13 cellular contexts compared by ENCODE assay signal in the genomic region with DNA sequence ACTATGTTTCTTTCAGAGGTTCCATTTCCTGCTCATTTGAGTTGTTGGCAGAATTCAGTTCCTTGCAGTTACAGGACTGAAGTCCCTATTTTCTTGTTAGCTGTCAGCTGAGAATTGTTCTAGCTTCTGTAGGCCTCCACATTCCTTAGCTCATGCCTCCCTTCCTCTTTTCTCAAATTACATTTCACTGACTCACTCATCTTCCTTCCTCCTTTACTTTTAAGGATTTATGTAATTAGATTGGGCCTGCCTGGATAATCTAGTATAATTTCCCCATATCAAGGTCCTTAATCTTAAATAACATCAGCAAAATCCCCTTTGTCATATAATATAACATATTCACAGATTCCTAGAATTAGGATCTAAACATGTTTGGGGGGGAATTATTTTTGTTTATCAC. TPM values are rescaled to one million over a fixed set of nuclear protein-coding genes. Genes with fewer than 3 reads are reported as not detected.
DNase-seq lines count a peak whose midpoint lies in the region; ATAC-seq and TF ChIP-seq lines count a peak whose summit lies in the region.
"Had no signal": no experiment of that assay in that cellular context is flagged by ENCODE, and none has a peak within 500 bp of the region (broad histone marks: within the 10 kb centered on the region; RNA-seq: fewer than 3 reads in every experiment).

No MANE protein-coding gene starts in this region.

- DNase-seq in EH (ENCODE audit: low read depth) (peak; percentile 83), NOMO-1 treated with DMSO at 0.1 percent for 48 hours (lab: John Stamatoyannopoulos, UW; ENCODE audit: unreplicated experiment) (peak; percentile 53), choroid plexus epithelial cell (ENCODE audit: low read depth) (peak; percentile 78), psoas muscle (no peak), midbrain (lab: John Stamatoyannopoulos, UW) (no peak)
- no peak for DNase-seq in activated CD4-positive, alpha-beta memory T cell treated with anti-CD3 and anti-CD28 coated beads for 36 hours
- DNase-seq: activated effector memory CD4-positive, alpha-beta T cell treated with anti-CD3 and anti-CD28 coated beads, Interleukin-2, amount 50 U/mL, for 16 hours; NCI-H2029; stimulated activated CD4-positive, alpha-beta T cell treated with anti-CD3 and anti-CD28 coated beads, Interleukin-4, amount 100 ng/mL, for 1 hour had no signal

- no peaks in the 10 kb centered on the region for H3K4me1 Mint-ChIP-seq in activated CD4-positive, alpha-beta memory T cell treated with anti-CD3 and anti-CD28 coated beads for 36 hours (ENCODE audit: low read depth)

- CTCF ChIA-PET in activated CD4-positive, alpha-beta memory T cell treated with anti-CD3 and anti-CD28 coated beads for 36 hours (lab: Charles Lee) = no interaction called here

- H3K4me1 ChIP-seq in mesodermal cell (ENCODE audit: control insufficient read depth, insufficient read depth, low read length, poor library complexity, severe bottlenecking) = peaks cover 18% of the 10 kb centered on the region
- peaks cover 11% of the 10 kb centered on the region for H3K4me1 ChIP-seq in psoas muscle

- no peaks in the 10 kb centered on the region for H3K9me3 Mint-ChIP-seq in activated CD4-positive, alpha-beta memory T cell treated with anti-CD3 and anti-CD28 coated beads for 36 hours

- ATAC-seq in psoas muscle = no peak
- ATAC-seq in GM21390 (IDR thresholded peaks at IDR 0.05; ENCODE audit: unreplicated experiment) = no peak
- ATAC-seq: Panc1 had no signal

- no peak overlapping the region for H3K27ac Mint-ChIP-seq in activated CD4-positive, alpha-beta memory T cell treated with anti-CD3 and anti-CD28 coated beads for 36 hours
- H3K27ac Mint-ChIP-seq: nephron had no signal

- intact Hi-C loops in activated CD4-positive, alpha-beta memory T cell treated with anti-CD3 and anti-CD28 coated beads for 36 hours (cut with micrococcal nuclease) = no loop called here
- intact Hi-C loops in psoas muscle (cut with DNase I) = no loop called here

- H3K27me3 ChIP-seq in psoas muscle (ENCODE audit: insufficient read depth in 3 of 3, low read length in 2 of 3) = no peaks in the 10 kb centered on the region

- TF ChIP-seq CTCF in choroid plexus epithelial cell (conservative IDR thresholded peaks at IDR 0.05; ENCODE audit: low read depth, low read length) = no peak
- no peak for TF ChIP-seq CTCF in psoas muscle (IDR thresholded peaks at IDR 0.05)

- H3K4me3 ChIP-seq in choroid plexus epithelial cell (ENCODE audit: low read depth, low read length) (no peak overlapping the region), mesodermal cell (ENCODE audit: extremely low read depth, insufficient read depth, low read length, poor library complexity, severe bottlenecking) (no peak overlapping the region), psoas muscle (no peak overlapping the region)

- H3K36me3 ChIP-seq in mesodermal cell (ENCODE audit: control insufficient read depth, insufficient read depth, low read length) (no peaks in the 10 kb centered on the region), psoas muscle (ENCODE audit: insufficient read depth in 1 of 2, low read depth in 1 of 2) (no peaks in the 10 kb centered on the region)

- POLR2A ChIA-PET in activated CD4-positive, alpha-beta memory T cell treated with anti-CD3 and anti-CD28 coated beads for 36 hours (lab: Charles Lee) = no interaction called here

- H3K4me3 Mint-ChIP-seq in activated CD4-positive, alpha-beta memory T cell treated with anti-CD3 and anti-CD28 coated beads for 36 hours = no peak overlapping the region
- H3K4me3 Mint-ChIP-seq: nephron had no signal

- H3K9me3 ChIP-seq in mesodermal cell (ENCODE audit: control insufficient read depth, low read length) (peaks cover 15% of the 10 kb centered on the region), psoas muscle (no peaks in the 10 kb centered on the region)

- H3K36me3 Mint-ChIP-seq in activated CD4-positive, alpha-beta memory T cell treated with anti-CD3 and anti-CD28 coated beads for 36 hours = no peaks in the 10 kb centered on the region

- no peaks in the 10 kb centered on the region for H3K27me3 Mint-ChIP-seq in activated CD4-positive, alpha-beta memory T cell treated with anti-CD3 and anti-CD28 coated beads for 36 hours

- H3K27ac ChIP-seq in mesodermal cell (ENCODE audit: low read depth, low read length, severe bottlenecking) = peak overlapping the region; percentile 80
- H3K27ac ChIP-seq in psoas muscle = no peak overlapping the region

RNA-seq across cellular contexts. Expression of gene RBMS3, which starts 40.6 kb away (rescaled TPM):
- 26.3 TPM for polyA plus RNA-seq in mesodermal cell (2013, experiment 1 of 2)
- polyA plus RNA-seq in mesodermal cell (2013, experiment 2 of 2) = 24.8 TPM
- total RNA-seq in activated CD4-positive, alpha-beta memory T cell treated with anti-CD3 and anti-CD28 coated beads for 36 hours = 1 to 10 TPM; 1.6 TPM
- 10 to 100 TPM; 23.5 to 34.5 (median 29.7) TPM for total RNA-seq in psoas muscle
- 1 to 10 TPM; 3.8 to 5.3 (median 4.3) TPM for polyA plus RNA-seq in psoas muscle

Comparison
In these comparisons a context has a peak if more than half of its experiments do, and no peak if none do; other contexts are left out.
1. DNase-seq: peak in EH (single experiment), NOMO-1 treated with DMSO at 0.1 percent for 48 hours (single experiment) and choroid plexus epithelial cell (single experiment); none in activated CD4-positive, alpha-beta memory T cell treated with anti-CD3 and anti-CD28 coated beads for 36 hours (single experiment), psoas muscle (0 of 2) and midbrain (single experiment).
2. RNA of gene RBMS3, which starts 40.6 kb away (total RNA-seq): 23.5 to 34.5 TPM in psoas muscle; 1.6 TPM in activated CD4-positive, alpha-beta memory T cell treated with anti-CD3 and anti-CD28 coated beads for 36 hours; every median in the first group is over 4 times any median in the second.